1 cellular context compared by ENCODE assay signal in the genomic region with DNA sequence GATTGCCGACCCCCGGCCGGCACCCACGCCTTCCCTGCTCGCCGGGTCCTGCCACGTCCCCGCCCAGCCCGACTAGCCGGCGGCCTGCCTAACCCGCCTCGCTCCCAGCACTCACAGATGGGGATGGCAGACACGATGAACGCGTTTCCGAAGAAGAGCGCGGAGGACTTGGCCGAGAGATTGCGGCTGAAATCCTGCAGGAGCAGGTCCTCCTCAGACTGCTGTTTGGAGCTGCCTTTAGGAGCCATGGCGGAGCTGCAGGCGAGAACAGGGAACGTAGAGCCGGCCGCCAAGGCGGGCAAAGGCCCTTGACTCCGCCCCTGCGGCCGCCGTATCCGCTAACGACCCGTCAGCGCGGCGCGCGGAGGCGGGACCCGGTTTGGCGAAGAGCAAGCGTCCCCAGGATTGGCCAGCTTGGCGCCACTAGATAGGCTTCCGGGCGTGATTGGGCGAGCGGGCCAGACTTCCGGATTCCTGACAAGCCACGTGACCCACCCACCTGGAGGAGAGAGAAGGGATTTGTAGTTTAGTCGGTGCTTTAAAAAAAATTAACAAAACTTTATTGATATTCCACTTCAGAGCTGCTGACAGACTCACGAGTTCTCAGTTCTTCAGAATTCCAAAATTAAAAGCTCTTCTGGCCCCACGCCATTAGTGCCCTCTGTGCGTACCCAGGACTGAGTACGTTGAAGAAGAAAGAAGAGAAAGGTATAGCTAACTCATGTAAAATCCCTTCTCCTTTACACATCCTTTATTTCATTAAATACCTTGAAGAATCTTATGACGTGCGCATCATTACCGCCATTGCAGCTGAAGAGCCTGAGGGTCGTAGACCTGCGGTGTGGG.
TF ChIP-seq lines count a peak whose summit lies in the region.

Gene SSR3 (minus strand): TSS at position 276 of the 846 bp plus-strand sequence. CDS start 28 bp downstream, at position 248.

TF ChIP-seq in HEK293, 187 proteins besides CTCF, POLR2A, EP300 and RAD21 (continued from another document and continues in another):
- TF ChIP-seq PRDM10 (tag by site-specific recombination; IDR thresholded peaks at IDR 0.05), result no peak
- TF ChIP-seq HOXD13 (CRISPR knock-in tag; IDR thresholded peaks at IDR 0.05; ENCODE audit: borderline replicate concordance), result no peak
- no peak for TF ChIP-seq ZBTB6 (tag by site-specific recombination; IDR thresholded peaks at IDR 0.05)
- TF ChIP-seq, protein P1, sequence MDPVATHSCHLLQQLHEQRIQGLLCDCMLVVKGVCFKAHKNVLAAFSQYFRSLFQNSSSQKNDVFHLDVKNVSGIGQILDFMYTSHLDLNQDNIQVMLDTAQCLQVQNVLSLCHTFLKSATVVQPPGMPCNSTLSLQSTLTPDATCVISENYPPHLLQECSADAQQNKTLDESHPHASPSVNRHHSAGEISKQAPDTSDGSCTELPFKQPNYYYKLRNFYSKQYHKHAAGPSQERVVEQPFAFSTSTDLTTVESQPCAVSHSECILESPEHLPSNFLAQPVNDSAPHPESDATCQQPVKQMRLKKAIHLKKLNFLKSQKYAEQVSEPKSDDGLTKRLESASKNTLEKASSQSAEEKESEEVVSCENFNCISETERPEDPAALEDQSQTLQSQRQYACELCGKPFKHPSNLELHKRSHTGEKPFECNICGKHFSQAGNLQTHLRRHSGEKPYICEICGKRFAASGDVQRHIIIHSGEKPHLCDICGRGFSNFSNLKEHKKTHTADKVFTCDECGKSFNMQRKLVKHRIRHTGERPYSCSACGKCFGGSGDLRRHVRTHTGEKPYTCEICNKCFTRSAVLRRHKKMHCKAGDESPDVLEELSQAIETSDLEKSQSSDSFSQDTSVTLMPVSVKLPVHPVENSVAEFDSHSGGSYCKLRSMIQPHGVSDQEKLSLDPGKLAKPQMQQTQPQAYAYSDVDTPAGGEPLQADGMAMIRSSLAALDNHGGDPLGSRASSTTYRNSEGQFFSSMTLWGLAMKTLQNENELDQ (tag by site-specific recombination; IDR thresholded peaks at IDR 0.05; ENCODE audit: low read depth), result no peak
- no peak for TF ChIP-seq ZNF350 (tag by site-specific recombination; IDR thresholded peaks at IDR 0.05)
- TF ChIP-seq ZNF571 (tag by site-specific recombination; IDR thresholded peaks at IDR 0.05), result no peak
- TF ChIP-seq ZNF76 (tag by site-specific recombination; IDR thresholded peaks at IDR 0.05; ENCODE audit: borderline replicate concordance, low read depth), result peak; percentile 84
- TF ChIP-seq ZNF670 (tag by site-specific recombination; IDR thresholded peaks at IDR 0.05; ENCODE audit: low read depth), result no peak
- no peak for TF ChIP-seq WT1 (tag by site-specific recombination; IDR thresholded peaks at IDR 0.05)
- peak; percentile 27; the same call in 1 of the 2 replicates for TF ChIP-seq GLIS2 (tag by site-specific recombination; IDR thresholded peaks at IDR 0.05)
- peak; percentile 81 for TF ChIP-seq ZEB2 (tag by site-specific recombination; IDR thresholded peaks at IDR 0.05)
- TF ChIP-seq ZXDB (tag by site-specific recombination; IDR thresholded peaks at IDR 0.05), result peak; percentile 78; the same call in 1 of the 2 replicates
- TF ChIP-seq, protein P2, sequence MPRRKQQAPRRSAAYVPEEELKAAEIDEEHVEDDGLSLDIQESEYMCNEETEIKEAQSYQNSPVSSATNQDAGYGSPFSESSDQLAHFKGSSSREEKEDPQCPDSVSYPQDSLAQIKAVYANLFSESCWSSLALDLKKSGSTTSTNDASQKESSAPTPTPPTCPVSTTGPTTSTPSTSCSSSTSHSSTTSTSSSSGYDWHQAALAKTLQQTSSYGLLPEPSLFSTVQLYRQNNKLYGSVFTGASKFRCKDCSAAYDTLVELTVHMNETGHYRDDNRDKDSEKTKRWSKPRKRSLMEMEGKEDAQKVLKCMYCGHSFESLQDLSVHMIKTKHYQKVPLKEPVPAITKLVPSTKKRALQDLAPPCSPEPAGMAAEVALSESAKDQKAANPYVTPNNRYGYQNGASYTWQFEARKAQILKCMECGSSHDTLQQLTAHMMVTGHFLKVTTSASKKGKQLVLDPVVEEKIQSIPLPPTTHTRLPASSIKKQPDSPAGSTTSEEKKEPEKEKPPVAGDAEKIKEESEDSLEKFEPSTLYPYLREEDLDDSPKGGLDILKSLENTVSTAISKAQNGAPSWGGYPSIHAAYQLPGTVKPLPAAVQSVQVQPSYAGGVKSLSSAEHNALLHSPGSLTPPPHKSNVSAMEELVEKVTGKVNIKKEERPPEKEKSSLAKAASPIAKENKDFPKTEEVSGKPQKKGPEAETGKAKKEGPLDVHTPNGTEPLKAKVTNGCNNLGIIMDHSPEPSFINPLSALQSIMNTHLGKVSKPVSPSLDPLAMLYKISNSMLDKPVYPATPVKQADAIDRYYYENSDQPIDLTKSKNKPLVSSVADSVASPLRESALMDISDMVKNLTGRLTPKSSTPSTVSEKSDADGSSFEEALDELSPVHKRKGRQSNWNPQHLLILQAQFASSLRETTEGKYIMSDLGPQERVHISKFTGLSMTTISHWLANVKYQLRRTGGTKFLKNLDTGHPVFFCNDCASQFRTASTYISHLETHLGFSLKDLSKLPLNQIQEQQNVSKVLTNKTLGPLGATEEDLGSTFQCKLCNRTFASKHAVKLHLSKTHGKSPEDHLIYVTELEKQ (tag by site-specific recombination; IDR thresholded peaks at IDR 0.05; ENCODE audit: borderline replicate concordance), result no peak
- peak; percentile 62; the same call in 1 of the 2 replicates for TF ChIP-seq ZNF501 (tag by site-specific recombination; IDR thresholded peaks at IDR 0.05)
- peak; percentile 47 for TF ChIP-seq ZNF600 (tag by site-specific recombination; IDR thresholded peaks at IDR 0.05)
- TF ChIP-seq ZBTB17 (tag by site-specific recombination; IDR thresholded peaks at IDR 0.05), result peak; percentile 91
- no peak for TF ChIP-seq IKZF3 (tag by site-specific recombination; IDR thresholded peaks at IDR 0.05)
- TF ChIP-seq ZNF580 (tag by site-specific recombination; IDR thresholded peaks at IDR 0.05), result peak; percentile 66
- TF ChIP-seq, protein P3, sequence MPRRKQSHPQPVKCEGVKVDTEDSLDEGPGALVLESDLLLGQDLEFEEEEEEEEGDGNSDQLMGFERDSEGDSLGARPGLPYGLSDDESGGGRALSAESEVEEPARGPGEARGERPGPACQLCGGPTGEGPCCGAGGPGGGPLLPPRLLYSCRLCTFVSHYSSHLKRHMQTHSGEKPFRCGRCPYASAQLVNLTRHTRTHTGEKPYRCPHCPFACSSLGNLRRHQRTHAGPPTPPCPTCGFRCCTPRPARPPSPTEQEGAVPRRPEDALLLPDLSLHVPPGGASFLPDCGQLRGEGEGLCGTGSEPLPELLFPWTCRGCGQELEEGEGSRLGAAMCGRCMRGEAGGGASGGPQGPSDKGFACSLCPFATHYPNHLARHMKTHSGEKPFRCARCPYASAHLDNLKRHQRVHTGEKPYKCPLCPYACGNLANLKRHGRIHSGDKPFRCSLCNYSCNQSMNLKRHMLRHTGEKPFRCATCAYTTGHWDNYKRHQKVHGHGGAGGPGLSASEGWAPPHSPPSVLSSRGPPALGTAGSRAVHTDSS (tag by site-specific recombination; IDR thresholded peaks at IDR 0.05), result no peak
- peak; percentile 64 for TF ChIP-seq SP7 (tag by site-specific recombination; IDR thresholded peaks at IDR 0.05)
- TF ChIP-seq SP3 (tag by site-specific recombination; IDR thresholded peaks at IDR 0.05), result peak; percentile 93
- no peak; the same call in 1 of the 2 replicates for TF ChIP-seq ZNF610 (tag by site-specific recombination; IDR thresholded peaks at IDR 0.05; ENCODE audit: borderline replicate concordance)
- TF ChIP-seq ZNF843 (tag by site-specific recombination; IDR thresholded peaks at IDR 0.05), result 0 out of 2 replicates have a peak, but pooled peaks have one; percentile 35
- TF ChIP-seq KLF8 (tag by site-specific recombination; IDR thresholded peaks at IDR 0.05), result peak; percentile 75
- TF ChIP-seq, protein P4, sequence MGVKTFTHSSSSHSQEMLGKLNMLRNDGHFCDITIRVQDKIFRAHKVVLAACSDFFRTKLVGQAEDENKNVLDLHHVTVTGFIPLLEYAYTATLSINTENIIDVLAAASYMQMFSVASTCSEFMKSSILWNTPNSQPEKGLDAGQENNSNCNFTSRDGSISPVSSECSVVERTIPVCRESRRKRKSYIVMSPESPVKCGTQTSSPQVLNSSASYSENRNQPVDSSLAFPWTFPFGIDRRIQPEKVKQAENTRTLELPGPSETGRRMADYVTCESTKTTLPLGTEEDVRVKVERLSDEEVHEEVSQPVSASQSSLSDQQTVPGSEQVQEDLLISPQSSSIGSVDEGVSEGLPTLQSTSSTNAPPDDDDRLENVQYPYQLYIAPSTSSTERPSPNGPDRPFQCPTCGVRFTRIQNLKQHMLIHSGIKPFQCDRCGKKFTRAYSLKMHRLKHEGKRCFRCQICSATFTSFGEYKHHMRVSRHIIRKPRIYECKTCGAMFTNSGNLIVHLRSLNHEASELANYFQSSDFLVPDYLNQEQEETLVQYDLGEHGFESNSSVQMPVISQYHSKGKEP (tag by site-specific recombination; IDR thresholded peaks at IDR 0.05), result no peak
- no peak for TF ChIP-seq ZNF214 (tag by site-specific recombination; IDR thresholded peaks at IDR 0.05; ENCODE audit: borderline replicate concordance)
- TF ChIP-seq ZNF776 (tag by site-specific recombination; IDR thresholded peaks at IDR 0.05; ENCODE audit: borderline replicate concordance), result no peak
- TF ChIP-seq ZNF785 (tag by site-specific recombination; IDR thresholded peaks at IDR 0.05), result no peak
- 0 out of 2 replicates have a peak, but pooled peaks have one; percentile 22 for TF ChIP-seq KLF1 (tag by site-specific recombination; IDR thresholded peaks at IDR 0.05)
- TF ChIP-seq ZBTB8A (tag by site-specific recombination; IDR thresholded peaks at IDR 0.05), result no peak
- no peak for TF ChIP-seq ZFP3 (tag by site-specific recombination; IDR thresholded peaks at IDR 0.05; ENCODE audit: low read depth)
- TF ChIP-seq ZNF660 (tag by site-specific recombination; IDR thresholded peaks at IDR 0.05), result peak; percentile 63; the same call in 1 of the 2 replicates
- TF ChIP-seq ZNF292 (tag by site-specific recombination; IDR thresholded peaks at IDR 0.05; ENCODE audit: borderline replicate concordance, low read depth), result no peak
- TF ChIP-seq ZNF302 (tag by site-specific recombination; IDR thresholded peaks at IDR 0.05; ENCODE audit: low read depth), result no peak
- TF ChIP-seq ZNF211 (tag by site-specific recombination; IDR thresholded peaks at IDR 0.05; ENCODE audit: low read depth), result no peak
- TF ChIP-seq OSR2 (tag by site-specific recombination; IDR thresholded peaks at IDR 0.05), result no peak
- TF ChIP-seq ZBTB26 (tag by site-specific recombination; optimal IDR thresholded peaks at IDR 0.05), result peak; percentile 61
- TF ChIP-seq BCL11A (tag by site-specific recombination; IDR thresholded peaks at IDR 0.05; ENCODE audit: low read depth), result no peak
- peak; percentile 78 for TF ChIP-seq KLF9 (tag by site-specific recombination; IDR thresholded peaks at IDR 0.05; ENCODE audit: low read depth)
- no peak for TF ChIP-seq ZNF777 (tag by site-specific recombination; IDR thresholded peaks at IDR 0.05; ENCODE audit: borderline replicate concordance)
- peak; percentile 97 for TF ChIP-seq ZNF362 (tag by site-specific recombination; IDR thresholded peaks at IDR 0.05)
- 0 out of 2 replicates have a peak, but pooled peaks have one; percentile 27 for TF ChIP-seq KLF16 (tag by site-specific recombination; IDR thresholded peaks at IDR 0.05)
